In genomic region chr6:21914121-21914973, GRCh38 we compare ENCODE assay signal across 8 cellular contexts.
DNase-seq lines count a peak whose midpoint lies in the region; ATAC-seq and TF ChIP-seq lines count a peak whose summit lies in the region.

No MANE protein-coding gene starts in this region.

- POLR2A ChIA-PET in activated CD8-positive, alpha-beta T cell treated with anti-CD3 and anti-CD28 coated beads for 36 hours (lab: Charles Lee): no interaction called here

- no peak overlapping the region for H3K27ac Mint-ChIP-seq in activated CD8-positive, alpha-beta T cell treated with anti-CD3 and anti-CD28 coated beads for 36 hours

- ATAC-seq in activated CD8-positive, alpha-beta T cell treated with anti-CD3 and anti-CD28 coated beads for 36 hours: no peak
- no peak for ATAC-seq in left ventricle myocardium superior
- no peak for ATAC-seq in GM18517 (IDR thresholded peaks at IDR 0.05; ENCODE audit: unreplicated experiment)

- H3K36me3 Mint-ChIP-seq in activated CD8-positive, alpha-beta T cell treated with anti-CD3 and anti-CD28 coated beads for 36 hours (ENCODE audit: low read depth): no peaks in the 10 kb centered on the region

- H3K27me3 Mint-ChIP-seq in activated CD8-positive, alpha-beta T cell treated with anti-CD3 and anti-CD28 coated beads for 36 hours: no peaks in the 10 kb centered on the region

- TF ChIP-seq CTCF in activated CD8-positive, alpha-beta T cell treated with anti-CD3 and anti-CD28 coated beads for 36 hours (IDR thresholded peaks at IDR 0.05): no peak

- intact Hi-C loops in activated CD8-positive, alpha-beta T cell treated with anti-CD3 and anti-CD28 coated beads for 36 hours (cut with micrococcal nuclease): no loop called here
- intact Hi-C loops in left ventricle myocardium superior (cut with micrococcal nuclease): no loop called here

- no peaks in the 10 kb centered on the region for H3K9me3 Mint-ChIP-seq in activated CD8-positive, alpha-beta T cell treated with anti-CD3 and anti-CD28 coated beads for 36 hours

- peak; percentile 13 for DNase-seq in activated CD8-positive, alpha-beta memory T cell treated with anti-CD3 and anti-CD28 coated beads, Interleukin-2, amount 50 U/mL, for 24 hours (ENCODE audit: extremely low read depth)
- DNase-seq in activated CD8-positive, alpha-beta memory T cell treated with anti-CD3 and anti-CD28 coated beads for 24 hours: no peak
- peak; percentile 59 for DNase-seq in activated CD8-positive, alpha-beta T cell treated with anti-CD3 and anti-CD28 coated beads for 36 hours
- DNase-seq in left ventricle myocardium superior: peak; percentile 75
- peak; percentile 15 for DNase-seq in stimulated activated CD8-positive, alpha-beta memory T cell treated with anti-CD3 and anti-CD28 coated beads, Interleukin-7, amount 100 ng/mL, for 24 hours (ENCODE audit: low read depth)
- no peak for DNase-seq in HCEC 1CT
- no peak for DNase-seq in ecto neural progenitor cell (ENCODE audit: low spot score)

- H3K4me3 Mint-ChIP-seq in activated CD8-positive, alpha-beta T cell treated with anti-CD3 and anti-CD28 coated beads for 36 hours: no peak overlapping the region

- CTCF ChIA-PET in activated CD8-positive, alpha-beta T cell treated with anti-CD3 and anti-CD28 coated beads for 36 hours (lab: Charles Lee): no interaction called here

- peaks cover 13% of the 10 kb centered on the region for H3K4me1 Mint-ChIP-seq in activated CD8-positive, alpha-beta T cell treated with anti-CD3 and anti-CD28 coated beads for 36 hours (ENCODE audit: low read depth)

Comparison
In these comparisons a context has a peak if more than half of its experiments do, and no peak if none do; other contexts are left out.
1. DNase-seq: peak in activated CD8-positive, alpha-beta memory T cell treated with anti-CD3 and anti-CD28 coated beads, Interleukin-2, amount 50 U/mL, for 24 hours (single experiment), activated CD8-positive, alpha-beta T cell treated with anti-CD3 and anti-CD28 coated beads for 36 hours (single experiment), left ventricle myocardium superior (single experiment) and stimulated activated CD8-positive, alpha-beta memory T cell treated with anti-CD3 and anti-CD28 coated beads, Interleukin-7, amount 100 ng/mL, for 24 hours (single experiment); none in activated CD8-positive, alpha-beta memory T cell treated with anti-CD3 and anti-CD28 coated beads for 24 hours (single experiment), HCEC 1CT (single experiment) and ecto neural progenitor cell (single experiment).